In genomic region chr7:44082541-44083207, GRCh38 we compare ENCODE assay signal across 8 cellular contexts. TPM values are rescaled to one million over a fixed set of nuclear protein-coding genes. Genes with fewer than 3 reads are reported as not detected.
DNase-seq lines count a peak whose midpoint lies in the region; TF ChIP-seq lines count a peak whose summit lies in the region.

No MANE protein-coding gene starts in this region.

- peak overlapping the region; percentile 92 for H3K4me3 Mint-ChIP-seq in HFFc6
- H3K4me3 Mint-ChIP-seq in activated naive CD4-positive, alpha-beta T cell treated with anti-CD3 and anti-CD28 coated beads, Interleukin-2, amount 10 ng/mL, durations not matched to agents 7 days and 5 days, result peak overlapping the region; percentile 89

- no peaks in the 10 kb centered on the region; the same call in 1 of the 2 replicates for H3K27me3 Mint-ChIP-seq in HFFc6 (ENCODE audit: insufficient read depth)
- H3K27me3 Mint-ChIP-seq in activated naive CD4-positive, alpha-beta T cell treated with anti-CD3 and anti-CD28 coated beads, Interleukin-2, amount 10 ng/mL, durations not matched to agents 7 days and 5 days, result peaks cover 15% of the 10 kb centered on the region

- under 1% methylated on average over 23 of the region's 54 CpGs for WGBS in suprapubic skin

- peak overlapping the region; percentile 75 for H3K27ac ChIP-seq in suprapubic skin

- peak; percentile 99 for DNase-seq in GM04504 (ENCODE audit: low read depth)
- peak; percentile 99 for DNase-seq in HFFc6
- DNase-seq in NAMALWA (ENCODE audit: low spot score), result peak; percentile 100
- peak; percentile 100 for DNase-seq in SK-MEL-5 (ENCODE audit: low read depth, low spot score)
- peak; percentile 99 for DNase-seq in activated naive CD4-positive, alpha-beta T cell treated with anti-CD3 and anti-CD28 coated beads, Interleukin-2, amount 10 ng/mL, durations not matched to agents 7 days and 5 days
- DNase-seq in globus pallidus (ENCODE audit: low spot score), result peak; percentile 100
- peak; percentile 74 to 100 (median 98) for DNase-seq in nucleus accumbens (lab: John Stamatoyannopoulos, UW)
- peak; percentile 100 for DNase-seq in suprapubic skin (ENCODE audit: low spot score in 2 of 2)

- CTCF ChIA-PET in activated naive CD4-positive, alpha-beta T cell treated with anti-CD3 and anti-CD28 coated beads, Interleukin-2, amount 10 ng/mL, durations not matched to agents 7 days and 5 days (lab: Charles Lee), result no interaction called here

- H3K27me3 ChIP-seq in suprapubic skin, result no peaks in the 10 kb centered on the region

- TF ChIP-seq POLR2A in suprapubic skin (IDR thresholded peaks at IDR 0.05), result peak in 1 of 2 donors; percentile 66

- peaks cover 14% of the 10 kb centered on the region for H3K36me3 Mint-ChIP-seq in HFFc6 (ENCODE audit: low read depth)
- H3K36me3 Mint-ChIP-seq in activated naive CD4-positive, alpha-beta T cell treated with anti-CD3 and anti-CD28 coated beads, Interleukin-2, amount 10 ng/mL, durations not matched to agents 7 days and 5 days, result peaks cover 21% of the 10 kb centered on the region

- no peak for TF ChIP-seq EP300 in suprapubic skin (IDR thresholded peaks at IDR 0.05)

- H3K4me1 ChIP-seq in suprapubic skin, result peaks cover 44% of the 10 kb centered on the region

- in situ Hi-C loops in SK-MEL-5 (cut with HindIII; ENCODE audit: low pct_unique_long_range_greater_than_20kb, low sequenced_read_pairs), result loop anchor here (25.0 kb wide), 1 partner anchor 130 kb away; the partner anchor contains the start of gene YKT6

- no peaks in the 10 kb centered on the region for H3K9me3 ChIP-seq in suprapubic skin

- peaks cover 30% of the 10 kb centered on the region for H3K36me3 ChIP-seq in suprapubic skin

- TF ChIP-seq CTCF in HFFc6 (IDR thresholded peaks at IDR 0.05) (no peak; the same call in 1 of the 2 replicates), suprapubic skin (IDR thresholded peaks at IDR 0.05) (no peak)

- peak overlapping the region; percentile 61 for H3K4me3 ChIP-seq in suprapubic skin

- peak overlapping the region; percentile 93 for H3K27ac Mint-ChIP-seq in HFFc6
- H3K27ac Mint-ChIP-seq in activated naive CD4-positive, alpha-beta T cell treated with anti-CD3 and anti-CD28 coated beads, Interleukin-2, amount 10 ng/mL, durations not matched to agents 7 days and 5 days, result peak overlapping the region; percentile 78

- peaks cover 56% of the 10 kb centered on the region for H3K4me1 Mint-ChIP-seq in HFFc6 (ENCODE audit: low read depth)
- H3K4me1 Mint-ChIP-seq in activated naive CD4-positive, alpha-beta T cell treated with anti-CD3 and anti-CD28 coated beads, Interleukin-2, amount 10 ng/mL, durations not matched to agents 7 days and 5 days, result peaks cover 26% of the 10 kb centered on the region

- H3K9me3 Mint-ChIP-seq in HFFc6, result no peaks in the 10 kb centered on the region
- H3K9me3 Mint-ChIP-seq in activated naive CD4-positive, alpha-beta T cell treated with anti-CD3 and anti-CD28 coated beads, Interleukin-2, amount 10 ng/mL, durations not matched to agents 7 days and 5 days, result no peaks in the 10 kb centered on the region

RNA-seq across cellular contexts. Expression of gene POLM, which starts 0.3 kb away (rescaled TPM):
- 10 to 100 TPM; 11.4 to 14.3 (median 12.1) TPM for total RNA-seq in HFFc6 (2021; fragmentation: NEBNext Ultra II Directional; extraction: Animal tissue kit (Norgen Biotek cat#: 25700))
- 12.7 and 13.7 TPM in 2 replicates for total RNA-seq in SK-MEL-5 (2014; rRNA removed; shearing (Covaris generic))
- 28.3 and 44.9 TPM in 2 replicates for polyA plus RNA-seq in SK-MEL-5 (2015; cell fraction: cytosol; rRNA removed)
- 164 and 205 TPM in 2 replicates for polyA plus RNA-seq in SK-MEL-5 (2015; cell fraction: nucleus; rRNA removed)
- 10 to 100 TPM; 38.0 to 77.6 (median 56.9) TPM for total RNA-seq in suprapubic skin

RNA-seq across cellular contexts. Expression of gene PGAM2, which starts 17.3 kb away (rescaled TPM):
- total RNA-seq in HFFc6 (2021; fragmentation: NEBNext Ultra II Directional; extraction: Animal tissue kit (Norgen Biotek cat#: 25700)), result under 1 TPM in 4 of 6 experiments, not detected in 2; 0.26 to 0.51 (median 0.35) TPM
- total RNA-seq in SK-MEL-5 (2014; rRNA removed; shearing (Covaris generic)), result not detected in 2 replicates
- not detected in 2 replicates for polyA plus RNA-seq in SK-MEL-5 (2015; cell fraction: cytosol; rRNA removed)
- not detected in 2 replicates for polyA plus RNA-seq in SK-MEL-5 (2015; cell fraction: nucleus; rRNA removed)
- total RNA-seq in suprapubic skin, result 1 to 10 TPM in 2 of 4 donors, not detected in 2; 2.3 to 5.0 TPM

RNA-seq across cellular contexts. Expression of gene AEBP1, which starts 21.5 kb away (rescaled TPM):
- 10 to 100 TPM; 69.7 to 83.2 (median 76.4) TPM for total RNA-seq in HFFc6 (2021; fragmentation: NEBNext Ultra II Directional; extraction: Animal tissue kit (Norgen Biotek cat#: 25700))
- total RNA-seq in SK-MEL-5 (2014; rRNA removed; shearing (Covaris generic)), result not detected in 2 replicates
- polyA plus RNA-seq in SK-MEL-5 (2015; cell fraction: cytosol; rRNA removed), result 0.04 and 0.25 TPM in 2 replicates
- polyA plus RNA-seq in SK-MEL-5 (2015; cell fraction: nucleus; rRNA removed), result not detected in 2 replicates
- total RNA-seq in suprapubic skin, result 10 to 100 TPM; 24.3 to 74.0 (median 43.3) TPM

RNA-seq across cellular contexts. Expression of gene DBNL, which starts 38.2 kb away (rescaled TPM):
- 100 to 1,000 TPM; 146 to 167 (median 153) TPM for total RNA-seq in HFFc6 (2021; fragmentation: NEBNext Ultra II Directional; extraction: Animal tissue kit (Norgen Biotek cat#: 25700))
- 146 and 161 TPM in 2 replicates for total RNA-seq in SK-MEL-5 (2014; rRNA removed; shearing (Covaris generic))
- polyA plus RNA-seq in SK-MEL-5 (2015; cell fraction: cytosol; rRNA removed), result 170 and 182 TPM in 2 replicates
- polyA plus RNA-seq in SK-MEL-5 (2015; cell fraction: nucleus; rRNA removed), result 134 and 151 TPM in 2 replicates
- total RNA-seq in suprapubic skin, result 100 to 1,000 TPM in 1 of 4 donors, 10 to 100 TPM in 3; 95.7 to 133 (median 98.2) TPM

RNA-seq across cellular contexts. Expression of gene POLD2, which starts 40.7 kb away (rescaled TPM):
- total RNA-seq in HFFc6 (2021; fragmentation: NEBNext Ultra II Directional; extraction: Animal tissue kit (Norgen Biotek cat#: 25700)), result 100 to 1,000 TPM; 154 to 210 (median 183) TPM
- total RNA-seq in SK-MEL-5 (2014; rRNA removed; shearing (Covaris generic)), result 167 and 172 TPM in 2 replicates
- 195 and 204 TPM in 2 replicates for polyA plus RNA-seq in SK-MEL-5 (2015; cell fraction: cytosol; rRNA removed)
- polyA plus RNA-seq in SK-MEL-5 (2015; cell fraction: nucleus; rRNA removed), result 179 and 295 TPM in 2 replicates
- 10 to 100 TPM; 58.7 to 80.5 (median 66.1) TPM for total RNA-seq in suprapubic skin

Comparison
In these comparisons a context has a peak if more than half of its experiments do, and no peak if none do; other contexts are left out.
1. Peak in every context shown above with its lines: DNase-seq, H3K4me3 ChIP-seq and H3K27ac ChIP-seq.
2. RNA of gene AEBP1, which starts 21.5 kb away (total RNA-seq): 69.7 to 83.2 TPM in HFFc6 and 24.3 to 74.0 TPM in suprapubic skin; not detected in SK-MEL-5; every median in the first group is over 10 times any median in the second.